8 cellular contexts compared by ENCODE assay signal in the genomic region with DNA sequence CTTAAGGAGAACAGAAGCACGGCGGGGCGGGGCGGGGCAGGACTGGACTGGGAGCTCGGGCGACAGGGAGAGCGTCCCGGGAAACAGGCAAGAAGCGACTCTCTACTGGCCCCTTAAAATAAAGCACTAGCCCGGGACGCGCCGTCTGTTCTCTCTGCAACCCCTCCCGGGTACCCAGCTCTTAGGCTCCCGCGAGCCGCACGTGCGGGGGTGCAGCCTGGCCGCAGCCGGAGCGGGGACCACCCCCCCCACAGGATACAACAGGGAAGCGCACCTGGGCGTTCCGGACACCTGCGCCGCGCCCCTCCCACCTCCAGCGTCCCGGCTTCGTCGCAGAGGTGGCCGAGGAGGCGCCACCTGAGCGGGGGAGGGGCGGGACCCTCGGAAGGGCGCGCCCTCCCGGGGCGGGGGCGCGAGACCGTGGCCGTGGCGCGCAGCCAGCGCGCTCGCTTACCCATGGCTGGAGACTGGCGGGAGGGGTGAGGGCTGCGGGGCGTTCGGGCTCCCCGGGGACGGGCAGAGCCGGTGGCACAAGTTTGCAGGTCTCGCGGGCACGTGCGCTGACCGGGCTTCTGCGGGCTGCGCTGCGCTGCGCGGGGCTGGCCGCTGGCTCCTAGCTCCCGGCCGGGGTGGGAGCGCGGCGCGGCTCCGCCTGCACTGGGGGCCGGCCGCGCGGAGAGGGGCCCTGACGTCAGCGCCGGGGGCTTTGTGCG.
DNase-seq lines count a peak whose midpoint lies in the region; ATAC-seq and TF ChIP-seq lines count a peak whose summit lies in the region.

No MANE protein-coding gene starts in this region.

- ATAC-seq in HG03139 (IDR thresholded peaks at IDR 0.05; ENCODE audit: unreplicated experiment) (no peak), HG02623 (IDR thresholded peaks at IDR 0.05; ENCODE audit: unreplicated experiment) (no peak), HG03439 (IDR thresholded peaks at IDR 0.05; ENCODE audit: unreplicated experiment) (no peak)

- DNase-seq in NCI-H526 treated with DMSO at 0.1 percent for 48 hours (lab: John Stamatoyannopoulos, UW) (peak; percentile 63), cardiac fibroblast (ENCODE audit: low read depth in 2 of 2) (no peak), left kidney (ENCODE audit: low read depth, low spot score) (peak; percentile 65), substantia nigra (lab: John Stamatoyannopoulos, UW) (peak in 38 of 49 donors; percentile 0 to 69 (median 20))

- H3K27ac ChIP-seq in substantia nigra (ENCODE audit: low read depth, low read length, poor library complexity, severe bottlenecking) = peak overlapping the region; percentile 92

- peak overlapping the region; percentile 53 for H3K4me3 ChIP-seq in GM08714 (ENCODE audit: low read length)
- H3K4me3 ChIP-seq in cardiac fibroblast (replicated peaks in 1 of 2; ENCODE audit: low read depth in 2 of 2, low read length in 2 of 2) = peak overlapping the region; percentile 52 to 58

- no peak for TF ChIP-seq CTCF in cardiac fibroblast (IDR thresholded peaks at IDR 0.05; ENCODE audit: low read depth, low read length)

Comparison
In these comparisons a context has a peak if more than half of its experiments do, and no peak if none do; other contexts are left out.
1. DNase-seq: peak in NCI-H526 treated with DMSO at 0.1 percent for 48 hours (single experiment), left kidney (single experiment) and substantia nigra (38 of 49); none in cardiac fibroblast (0 of 2).